ENCODE assay signal across 10 cellular contexts in the genomic region with DNA sequence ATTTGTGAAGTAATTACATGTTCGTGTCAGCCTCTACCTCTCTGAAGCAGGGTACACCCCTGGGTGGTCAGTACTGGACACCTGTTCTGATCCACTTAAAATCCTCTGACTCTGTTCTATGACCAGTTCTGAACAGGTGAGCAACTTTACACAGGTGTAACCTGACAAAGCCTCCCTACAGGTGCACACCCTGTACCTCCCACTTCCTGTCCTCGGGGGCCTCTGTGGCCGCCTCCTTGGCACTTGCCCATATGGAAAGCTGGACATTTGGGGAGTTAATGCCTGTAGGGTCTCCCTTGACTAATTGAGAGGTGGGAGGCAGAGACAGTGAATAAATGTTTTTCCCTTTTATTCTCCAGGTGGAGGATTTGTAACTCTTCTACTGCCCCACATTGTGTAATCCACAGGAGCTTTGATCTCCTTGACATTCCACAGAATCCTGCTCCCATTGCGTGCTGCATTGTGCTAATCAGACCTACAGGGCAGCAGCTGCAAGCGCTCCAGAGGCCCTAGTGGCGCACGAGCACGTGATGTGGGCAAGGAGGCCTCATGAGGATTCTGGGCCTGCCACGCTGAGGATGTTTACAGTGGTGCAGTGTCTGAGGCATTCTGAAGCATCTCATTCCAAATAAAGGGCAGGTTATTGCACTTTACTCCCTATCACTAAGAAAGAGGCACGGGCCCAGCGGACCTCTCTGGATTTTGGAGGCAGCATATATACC. TPM values are rescaled to one million over a fixed set of nuclear protein-coding genes. Genes with fewer than 3 reads are reported as not detected.
DNase-seq lines count a peak whose midpoint lies in the region; ATAC-seq and TF ChIP-seq lines count a peak whose summit lies in the region.
"Had no signal": no experiment of that assay in that cellular context is flagged by ENCODE, and none has a peak within 500 bp of the region (broad histone marks: within the 10 kb centered on the region; RNA-seq: fewer than 3 reads in every experiment).

No MANE protein-coding gene starts in this region.

- H4K8ac ChIP-seq in IMR-90 (ENCODE audit: low read depth in 2 of 2, low read length in 2 of 2) = no peak overlapping the region

- no peak overlapping the region for H2BK15ac ChIP-seq in IMR-90 (ENCODE audit: low read depth, low read length)

- TF ChIP-seq POLR2A in IMR-90 (IDR thresholded peaks at IDR 0.05; ENCODE audit: low read depth, low read length) = no peak

- no peak for TF ChIP-seq CTCF in IMR-90 (conservative IDR thresholded peaks at IDR 0.05; ENCODE audit: low read depth, low read length)
- no peak for TF ChIP-seq CTCF in fibroblast of villous mesenchyme (IDR thresholded peaks at IDR 0.05; ENCODE audit: insufficient read depth, low read depth, low read length)

- no peak overlapping the region for H2AK9ac ChIP-seq in IMR-90 (replicated peaks; ENCODE audit: low read depth, low read length, poor library complexity)

- H3K79me1 ChIP-seq in IMR-90 (ENCODE audit: low read depth in 1 of 2, low read length in 2 of 2) = peaks cover 0 to 6% of the 10 kb centered on the region in 2 experiments; a peak in 2 of 4 replicates

- no peak overlapping the region for H3K23ac ChIP-seq in IMR-90 (ENCODE audit: low read depth, low read length)

- no peak overlapping the region for H2AFZ ChIP-seq in IMR-90 (replicated peaks; ENCODE audit: low read length, poor library complexity)

- H3K9me1 ChIP-seq in IMR-90 (ENCODE audit: insufficient read depth, low read length) = 0 out of 2 replicates have a peak, but pooled peaks cover 3% of the 10 kb centered on the region

- H2BK20ac ChIP-seq in IMR-90 (ENCODE audit: low read depth, low read length) = no peak overlapping the region

- H3K4ac ChIP-seq in IMR-90 (ENCODE audit: low read depth, low read length) = no peak overlapping the region

- no peak overlapping the region for H3K9ac ChIP-seq in IMR-90 (ENCODE audit: low read depth, low read length)

- H2BK5ac ChIP-seq in IMR-90 (ENCODE audit: low read depth, low read length, poor library complexity, severe bottlenecking) = no peak overlapping the region

- peaks cover 29% of the 10 kb centered on the region for H3K36me3 ChIP-seq in IMR-90 (ENCODE audit: control insufficient read depth, insufficient read depth, low read length)

- intact Hi-C loops in IMR-90 (cut with micrococcal nuclease) = no loop called here

- no peak overlapping the region for H4K91ac ChIP-seq in IMR-90 (ENCODE audit: insufficient read depth, low read depth, low read length)

- no peak overlapping the region for H3K18ac ChIP-seq in IMR-90 (ENCODE audit: low read depth, low read length)

- no peak overlapping the region for H2AK5ac ChIP-seq in IMR-90 (ENCODE audit: low read depth, low read length)

- H3K4me2 ChIP-seq in IMR-90 (ENCODE audit: low read depth, low read length) = no peak overlapping the region

- dilution Hi-C loops in IMR-90 (cut with HindIII; ENCODE audit: low sequenced_read_pairs, unreplicated experiment) = no loop called here

- H3K56ac ChIP-seq in IMR-90 (ENCODE audit: extremely low read depth, insufficient read depth, low read length) = no peak overlapping the region

- peaks cover 3% of the 10 kb centered on the region; the same call in 1 of the 2 replicates for H3K27me3 ChIP-seq in IMR-90 (ENCODE audit: control insufficient read depth, insufficient read depth, low read length)
- H3K27me3 ChIP-seq: ascending aorta had no signal

- peak; percentile 57; the same call in 1 of the 2 replicates for ATAC-seq in IMR-90 (ENCODE audit: low read depth)
- no peak for ATAC-seq in HG02884 (IDR thresholded peaks at IDR 0.05; ENCODE audit: unreplicated experiment)
- no peak for ATAC-seq in HG02981 (IDR thresholded peaks at IDR 0.05; ENCODE audit: unreplicated experiment)
- ATAC-seq in HG03196 (IDR thresholded peaks at IDR 0.05; ENCODE audit: unreplicated experiment) = no peak

- no peak overlapping the region for H2BK120ac ChIP-seq in IMR-90 (ENCODE audit: low read depth, low read length)

- H3K9me3 ChIP-seq in IMR-90 (ENCODE audit: control insufficient read depth, insufficient read depth, low read length) = 0 out of 2 replicates have a peak, but pooled peaks cover 2% of the 10 kb centered on the region
- H3K9me3 ChIP-seq: ascending aorta had no signal

- TF ChIP-seq RAD21 in IMR-90 (IDR thresholded peaks at IDR 0.05; ENCODE audit: low read length) = no peak

- CTCF ChIA-PET in IMR-90 (lab: Yijun Ruan, JAX) = no interaction called here

- H4K5ac ChIP-seq in IMR-90 (ENCODE audit: low read depth, low read length) = no peak overlapping the region

- no peak overlapping the region for H3K14ac ChIP-seq in IMR-90 (replicated peaks; ENCODE audit: low read depth, low read length)

- H3K27ac ChIP-seq in IMR-90 (ENCODE audit: insufficient read depth, low read length) = no peak overlapping the region
- H3K27ac ChIP-seq: ascending aorta, epithelial cell of prostate had no signal

- H3K4me3 ChIP-seq in IMR-90 (ENCODE audit: insufficient read depth, low read depth, low read length) (no peak overlapping the region), fibroblast of villous mesenchyme (ENCODE audit: low read depth, low read length) (no peak overlapping the region)
- H3K4me3 ChIP-seq: ascending aorta had no signal

- POLR2A ChIA-PET in IMR-90 (lab: Charles Lee; ENCODE audit: unreplicated experiment) = no interaction called here

- DNase-seq in IMR-90 (peak; percentile 29), NCI-H510A treated with DMSO at 0.1 percent for 48 hours (lab: John Stamatoyannopoulos, UW) (peak; percentile 89), fibroblast of villous mesenchyme (ENCODE audit: low read depth) (peak; percentile 74), pons (ENCODE audit: low spot score) (peak; percentile 35)
- no peak for DNase-seq in activated effector memory CD4-positive, alpha-beta T cell treated with Interleukin-2 at 50 U/mL for 16 hours

- peaks cover 7% of the 10 kb centered on the region; the same call in 1 of the 2 replicates for H4K20me1 ChIP-seq in IMR-90 (ENCODE audit: insufficient read depth, low read length)

- BruUV-seq in IMR-90 (replicated peaks; lab: Mats Ljungman, UMichigan) = no TSS peak

- WGBS in IMR-90 (ENCODE audit: extremely low coverage in 2 of 2, insufficient read length in 1 of 2), 2 experiments = no CpG with 5 or more reads among the region's 11 CpGs

- in situ Hi-C loops in IMR-90 (cut with MboI; ENCODE audit: low sequenced_read_pairs) = no loop called here

- no peaks in the 10 kb centered on the region; the same call in 1 of the 2 replicates for H3K4me1 ChIP-seq in IMR-90 (ENCODE audit: control insufficient read depth, insufficient read depth, low read length)
- H3K4me1 ChIP-seq: ascending aorta had no signal

TF ChIP-seq in IMR-90, 13 proteins besides CTCF, POLR2A, EP300 and RAD21:
- TF ChIP-seq SMC3 (IDR thresholded peaks at IDR 0.05; ENCODE audit: low read depth, low read length) (no peak), MXI1 (IDR thresholded peaks at IDR 0.05; ENCODE audit: borderline replicate concordance, low read depth, low read length) (no peak), MAZ (IDR thresholded peaks at IDR 0.05; ENCODE audit: borderline replicate concordance, low read depth, low read length) (no peak), NFE2L2 (IDR thresholded peaks at IDR 0.05; ENCODE audit: low read depth, low read length) (no peak), MAFK (IDR thresholded peaks at IDR 0.05; ENCODE audit: low read depth, low read length) (no peak), RFX5 (IDR thresholded peaks at IDR 0.05; ENCODE audit: low read depth, low read length) (no peak), RCOR1 (IDR thresholded peaks at IDR 0.05; ENCODE audit: insufficient replicate concordance, low read length) (no peak), CHD1 (IDR thresholded peaks at IDR 0.05; ENCODE audit: low read depth, low read length) (no peak), CEBPB (IDR thresholded peaks at IDR 0.05; ENCODE audit: low read depth, low read length) (no peak)
- TF ChIP-seq, protein P1, sequence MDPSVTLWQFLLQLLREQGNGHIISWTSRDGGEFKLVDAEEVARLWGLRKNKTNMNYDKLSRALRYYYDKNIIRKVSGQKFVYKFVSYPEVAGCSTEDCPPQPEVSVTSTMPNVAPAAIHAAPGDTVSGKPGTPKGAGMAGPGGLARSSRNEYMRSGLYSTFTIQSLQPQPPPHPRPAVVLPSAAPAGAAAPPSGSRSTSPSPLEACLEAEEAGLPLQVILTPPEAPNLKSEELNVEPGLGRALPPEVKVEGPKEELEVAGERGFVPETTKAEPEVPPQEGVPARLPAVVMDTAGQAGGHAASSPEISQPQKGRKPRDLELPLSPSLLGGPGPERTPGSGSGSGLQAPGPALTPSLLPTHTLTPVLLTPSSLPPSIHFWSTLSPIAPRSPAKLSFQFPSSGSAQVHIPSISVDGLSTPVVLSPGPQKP (IDR thresholded peaks at IDR 0.05; ENCODE audit: borderline replicate concordance, low read depth, low read length) = no peak
- TF ChIP-seq, protein P2, sequence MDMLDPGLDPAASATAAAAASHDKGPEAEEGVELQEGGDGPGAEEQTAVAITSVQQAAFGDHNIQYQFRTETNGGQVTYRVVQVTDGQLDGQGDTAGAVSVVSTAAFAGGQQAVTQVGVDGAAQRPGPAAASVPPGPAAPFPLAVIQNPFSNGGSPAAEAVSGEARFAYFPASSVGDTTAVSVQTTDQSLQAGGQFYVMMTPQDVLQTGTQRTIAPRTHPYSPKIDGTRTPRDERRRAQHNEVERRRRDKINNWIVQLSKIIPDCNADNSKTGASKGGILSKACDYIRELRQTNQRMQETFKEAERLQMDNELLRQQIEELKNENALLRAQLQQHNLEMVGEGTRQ (IDR thresholded peaks at IDR 0.05; ENCODE audit: low read depth, low read length) = no peak

RNA-seq across cellular contexts. Expression of a gene that starts 45.8 kb away (rescaled TPM):
- total RNA-seq in IMR-90 (2012; rRNA removed) (not detected in 2 replicates), fibroblast of villous mesenchyme (not detected in 2 replicates)
- polyA plus RNA-seq in IMR-90 (2012; rRNA removed) = not detected in 2 replicates
- polyA plus RNA-seq in IMR-90 (2012; cell fraction: cytosol; rRNA removed) = not detected in 2 replicates
- not detected in 2 replicates for polyA plus RNA-seq in IMR-90 (2012; cell fraction: nucleus; rRNA removed; ENCODE audit: low replicate concordance)
- total RNA-seq: ascending aorta had no signal

RNA-seq across cellular contexts. Expression of a gene that starts 48.6 kb away (rescaled TPM):
- total RNA-seq in IMR-90 (2012; rRNA removed) = 35.7 and 38.9 TPM in 2 replicates
- polyA plus RNA-seq in IMR-90 (2012; rRNA removed) = 38.4 and 39.7 TPM in 2 replicates
- 47.8 and 52.8 TPM in 2 replicates for polyA plus RNA-seq in IMR-90 (2012; cell fraction: cytosol; rRNA removed)
- 18.7 and 32.8 TPM in 2 replicates for polyA plus RNA-seq in IMR-90 (2012; cell fraction: nucleus; rRNA removed; ENCODE audit: low replicate concordance)
- total RNA-seq in fibroblast of villous mesenchyme = 36.4 and 51.4 TPM in 2 replicates
